10 cellular contexts compared by ENCODE assay signal in genomic region chr3:57805674-57806073, GRCh38. TPM values are rescaled to one million over a fixed set of nuclear protein-coding genes. Genes with fewer than 3 reads are reported as not detected.
DNase-seq lines count a peak whose midpoint lies in the region; ATAC-seq, FAIRE-seq and TF ChIP-seq lines count a peak whose summit lies in the region.
"Had no signal": no experiment of that assay in that cellular context is flagged by ENCODE, and none has a peak within 500 bp of the region (broad histone marks: within the 10 kb centered on the region; RNA-seq: fewer than 3 reads in every experiment).

No MANE protein-coding gene starts in this region.

- H3K56ac ChIP-seq in mesendoderm (ENCODE audit: low read length), result no peak overlapping the region

- H3K4ac ChIP-seq in mesendoderm (ENCODE audit: low read depth, low read length), result no peak overlapping the region

- H3K9ac ChIP-seq in mesendoderm (ENCODE audit: low read length), result no peak overlapping the region

- no peak overlapping the region for H3K27ac Mint-ChIP-seq in activated CD8-positive, alpha-beta memory T cell treated with anti-CD3 and anti-CD28 coated beads, Interleukin-2, amount 10 ng/mL, durations not matched to agents 7 days and 5 days

- no peak for ATAC-seq in GM21528 (IDR thresholded peaks at IDR 0.05; ENCODE audit: low FRiP score, unreplicated experiment)
- no peak for ATAC-seq in HG03520 (IDR thresholded peaks at IDR 0.05; ENCODE audit: unreplicated experiment)
- ATAC-seq in activated CD8-positive, alpha-beta memory T cell treated with anti-CD3 and anti-CD28 coated beads, Interleukin-2, amount 10 ng/mL, durations not matched to agents 7 days and 5 days, result no peak

- peaks cover 28% of the 10 kb centered on the region for H3K79me2 ChIP-seq in mesendoderm (ENCODE audit: control insufficient read depth, insufficient read depth, low read length)

- H3K27me3 ChIP-seq in bronchial epithelial cell (ENCODE audit: control insufficient read depth, insufficient read depth, low read length) (no peaks in the 10 kb centered on the region), mesendoderm (ENCODE audit: insufficient read depth, low read length, poor library complexity) (no peaks in the 10 kb centered on the region)

- no peak overlapping the region for H3K4me3 ChIP-seq in bronchial epithelial cell (ENCODE audit: low read depth, low read length)
- H3K4me3 ChIP-seq in mesendoderm (ENCODE audit: low read length), result no peak overlapping the region

- peaks cover 11% of the 10 kb centered on the region for H3K36me3 Mint-ChIP-seq in activated CD8-positive, alpha-beta memory T cell treated with anti-CD3 and anti-CD28 coated beads, Interleukin-2, amount 10 ng/mL, durations not matched to agents 7 days and 5 days

- no peak overlapping the region for H3K23ac ChIP-seq in mesendoderm (ENCODE audit: low read length)

- peak; percentile 75 for DNase-seq in EH (ENCODE audit: low read depth)
- DNase-seq in LoVo (ENCODE audit: low spot score), result peak; percentile 80
- DNase-seq in bronchial epithelial cell (ENCODE audit: low read depth), result peak; percentile 99
- peak; percentile 95 for DNase-seq in mesendoderm
- DNase-seq in anterior cingulate cortex (lab: John Stamatoyannopoulos, UW), result no peak
- no peak for DNase-seq in activated CD8-positive, alpha-beta memory T cell treated with anti-CD3 and anti-CD28 coated beads, Interleukin-2, amount 10 ng/mL, durations not matched to agents 7 days and 5 days
- DNase-seq: stimulated activated CD4-positive, alpha-beta T cell treated with anti-CD3 and anti-CD28 coated beads, Interleukin-2, amount 100 ng/mL, for 24 hours had no signal

- H3K4me1 ChIP-seq in mesendoderm (ENCODE audit: control insufficient read depth, low read depth, low read length), result no peaks in the 10 kb centered on the region

- TF ChIP-seq CTCF in bronchial epithelial cell (IDR thresholded peaks at IDR 0.05; ENCODE audit: insufficient read depth, low read length, severe bottlenecking), result no peak

- CTCF ChIA-PET in activated CD8-positive, alpha-beta memory T cell treated with anti-CD3 and anti-CD28 coated beads, Interleukin-2, amount 10 ng/mL, durations not matched to agents 7 days and 5 days (lab: Charles Lee), result no interaction called here

- no peak overlapping the region for H2AK5ac ChIP-seq in mesendoderm (ENCODE audit: low read length)

- no peak overlapping the region for H3K27ac ChIP-seq in mesendoderm (ENCODE audit: low read depth, low read length)

- no peak overlapping the region for H2BK15ac ChIP-seq in mesendoderm (replicated peaks; ENCODE audit: low read depth)

- H3K79me1 ChIP-seq in mesendoderm (ENCODE audit: low read length), result peaks cover 13% of the 10 kb centered on the region

- H4K8ac ChIP-seq in mesendoderm (ENCODE audit: low read depth, low read length), result no peak overlapping the region

- peaks cover 39% of the 10 kb centered on the region for H3K4me1 Mint-ChIP-seq in activated CD8-positive, alpha-beta memory T cell treated with anti-CD3 and anti-CD28 coated beads, Interleukin-2, amount 10 ng/mL, durations not matched to agents 7 days and 5 days

- H3K18ac ChIP-seq in mesendoderm (ENCODE audit: low read length), result no peak overlapping the region

- no peak overlapping the region for H3K4me2 ChIP-seq in mesendoderm (ENCODE audit: low read length)

- H3K9me3 Mint-ChIP-seq in activated CD8-positive, alpha-beta memory T cell treated with anti-CD3 and anti-CD28 coated beads, Interleukin-2, amount 10 ng/mL, durations not matched to agents 7 days and 5 days (ENCODE audit: low read depth), result no peaks in the 10 kb centered on the region

- no peak overlapping the region for H2BK5ac ChIP-seq in mesendoderm (ENCODE audit: low read length)

- H2BK120ac ChIP-seq in mesendoderm (ENCODE audit: low read depth, low read length), result no peak overlapping the region

- WGBS in mesendoderm (ENCODE audit: extremely low coverage, insufficient coverage, low lambda C conversion rate), result no CpG with 5 or more reads among the region's 1 CpG

- H3K4me3 Mint-ChIP-seq in activated CD8-positive, alpha-beta memory T cell treated with anti-CD3 and anti-CD28 coated beads, Interleukin-2, amount 10 ng/mL, durations not matched to agents 7 days and 5 days, result no peak overlapping the region

- no peak for FAIRE-seq in bronchial epithelial cell (lab: Jason Lieb, UNC)
- FAIRE-seq: islet of Langerhans had no signal

- H4K5ac ChIP-seq in mesendoderm (ENCODE audit: low read length), result no peak overlapping the region

- H3K27me3 Mint-ChIP-seq in activated CD8-positive, alpha-beta memory T cell treated with anti-CD3 and anti-CD28 coated beads, Interleukin-2, amount 10 ng/mL, durations not matched to agents 7 days and 5 days, result no peaks in the 10 kb centered on the region

- H3K36me3 ChIP-seq in bronchial epithelial cell (ENCODE audit: control insufficient read depth, insufficient read depth, low read length) (no peaks in the 10 kb centered on the region), mesendoderm (ENCODE audit: control insufficient read depth, insufficient read depth, low read length) (no peaks in the 10 kb centered on the region)

RNA-seq across cellular contexts. Expression of gene SLMAP, which starts 49.6 kb away (rescaled TPM):
- total RNA-seq in bronchial epithelial cell, result 50.3 and 67.5 TPM in 2 replicates
- 36.2 TPM for polyA plus RNA-seq in mesendoderm (2013, experiment 1 of 2)
- polyA plus RNA-seq in mesendoderm (2013, experiment 2 of 2), result 34.5 TPM
- 10 to 100 TPM; 57.6 to 69.6 TPM for total RNA-seq in activated CD8-positive, alpha-beta memory T cell treated with anti-CD3 and anti-CD28 coated beads, Interleukin-2, amount 10 ng/mL, durations not matched to agents 7 days and 5 days

Comparison
In these comparisons a context has a peak if more than half of its experiments do, and no peak if none do; other contexts are left out.
1. DNase-seq: peak in EH (single experiment), LoVo (single experiment), bronchial epithelial cell (single experiment) and mesendoderm (single experiment); none in anterior cingulate cortex (0 of 58) and activated CD8-positive, alpha-beta memory T cell treated with anti-CD3 and anti-CD28 coated beads, Interleukin-2, amount 10 ng/mL, durations not matched to agents 7 days and 5 days (single experiment).